Comparison of ENCODE assay signal across 8 cellular contexts in the genomic region with DNA sequence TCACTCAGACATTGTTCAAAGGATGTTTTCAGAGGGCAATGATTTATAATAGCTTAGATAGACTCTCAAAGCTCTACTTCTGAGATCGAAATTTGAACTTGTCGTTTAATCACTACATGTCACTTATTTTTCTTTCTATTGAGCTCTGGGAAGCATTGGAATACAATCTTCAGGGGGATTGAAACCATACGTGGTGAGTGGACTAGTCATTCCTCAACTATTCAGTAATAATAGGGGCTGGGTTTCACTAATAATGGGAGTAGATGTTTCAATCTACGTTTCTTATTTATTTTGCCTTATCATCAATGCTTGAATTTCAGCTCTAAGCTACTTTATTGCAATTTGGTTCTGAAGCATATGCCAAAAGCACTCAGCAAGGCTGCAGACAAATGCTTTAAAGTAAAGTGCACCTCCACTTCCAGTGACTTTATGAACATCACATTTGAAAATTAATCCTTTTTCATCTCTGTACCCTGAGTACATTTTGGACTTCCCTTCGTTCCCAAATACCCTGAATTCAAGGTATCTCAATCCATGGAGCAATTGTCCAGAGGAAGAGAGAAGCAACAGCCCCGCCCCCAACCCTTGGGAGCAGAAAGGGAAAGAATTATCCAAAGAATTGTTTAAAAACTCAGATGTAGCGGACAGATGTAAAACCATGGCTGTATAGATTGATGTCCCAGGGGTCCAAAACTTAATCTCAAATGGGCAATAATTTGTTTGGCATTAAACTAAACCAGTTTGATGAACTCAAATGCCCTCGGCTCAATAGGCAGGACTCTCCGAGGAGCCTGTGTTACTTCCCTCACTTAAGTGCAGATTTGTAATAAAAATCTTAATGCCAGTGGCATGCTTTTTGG.
A peak's percentile ranks its signal among the peaks of the same experiment; 100 is the strongest.
DNase-seq lines count a peak whose midpoint lies in the region; ATAC-seq lines count a peak whose summit lies in the region.

No MANE protein-coding gene starts in this region.

- peaks cover 4% of the 10 kb centered on the region for H3K9me3 Mint-ChIP-seq in activated naive CD8-positive, alpha-beta T cell treated with anti-CD3 and anti-CD28 coated beads for 36 hours

- peak overlapping the region; percentile 89 for H3K4me3 Mint-ChIP-seq in activated naive CD8-positive, alpha-beta T cell treated with anti-CD3 and anti-CD28 coated beads for 36 hours

- H3K36me3 Mint-ChIP-seq in activated naive CD8-positive, alpha-beta T cell treated with anti-CD3 and anti-CD28 coated beads for 36 hours, result peaks cover 31% of the 10 kb centered on the region

- peak; percentile 29 for DNase-seq in NCI-H2107 treated with DMSO at 0.1 percent for 48 hours (lab: John Stamatoyannopoulos, UW; ENCODE audit: unreplicated experiment)
- no peak for DNase-seq in NCI-H2107 (lab: John Stamatoyannopoulos, UW)
- peak; percentile 13 for DNase-seq in NCI-H187 treated with DMSO at 0.1 percent for 48 hours (lab: John Stamatoyannopoulos, UW)
- DNase-seq in activated naive CD8-positive, alpha-beta T cell treated with anti-CD3 and anti-CD28 coated beads for 36 hours, result no peak
- peak; percentile 63 for DNase-seq in left ventricle myocardium superior
- DNase-seq in renal cortical epithelial cell (ENCODE audit: low read depth), result peak; percentile 11
- DNase-seq in stimulated activated CD4-positive, alpha-beta T cell treated with anti-CD3 and anti-CD28 coated beads, Interleukin-12 subunit alpha, Interleukin-12 subunit beta, amount 100 ng/mL, for 4 hours, result no peak

- H3K27ac Mint-ChIP-seq in activated naive CD8-positive, alpha-beta T cell treated with anti-CD3 and anti-CD28 coated beads for 36 hours, result peak overlapping the region; percentile 95

- peaks cover 29% of the 10 kb centered on the region for H3K27me3 Mint-ChIP-seq in activated naive CD8-positive, alpha-beta T cell treated with anti-CD3 and anti-CD28 coated beads for 36 hours

- peaks cover 49% of the 10 kb centered on the region for H3K4me1 Mint-ChIP-seq in activated naive CD8-positive, alpha-beta T cell treated with anti-CD3 and anti-CD28 coated beads for 36 hours

- intact Hi-C loops in left ventricle myocardium superior (cut with micrococcal nuclease), result no loop called here

- no peak for ATAC-seq in left ventricle myocardium superior
- ATAC-seq in HG03520 (IDR thresholded peaks at IDR 0.05; ENCODE audit: unreplicated experiment), result no peak

Comparison
In these comparisons a context has a peak if more than half of its experiments do, and no peak if none do; other contexts are left out.
1. DNase-seq: peak in NCI-H2107 treated with DMSO at 0.1 percent for 48 hours (single experiment), NCI-H187 treated with DMSO at 0.1 percent for 48 hours (single experiment), left ventricle myocardium superior (single experiment) and renal cortical epithelial cell (single experiment); none in NCI-H2107 (single experiment), activated naive CD8-positive, alpha-beta T cell treated with anti-CD3 and anti-CD28 coated beads for 36 hours (single experiment) and stimulated activated CD4-positive, alpha-beta T cell treated with anti-CD3 and anti-CD28 coated beads, Interleukin-12 subunit alpha, Interleukin-12 subunit beta, amount 100 ng/mL, for 4 hours (single experiment).